Comparison of ENCODE assay signal across 22 cellular contexts in the genomic region with DNA sequence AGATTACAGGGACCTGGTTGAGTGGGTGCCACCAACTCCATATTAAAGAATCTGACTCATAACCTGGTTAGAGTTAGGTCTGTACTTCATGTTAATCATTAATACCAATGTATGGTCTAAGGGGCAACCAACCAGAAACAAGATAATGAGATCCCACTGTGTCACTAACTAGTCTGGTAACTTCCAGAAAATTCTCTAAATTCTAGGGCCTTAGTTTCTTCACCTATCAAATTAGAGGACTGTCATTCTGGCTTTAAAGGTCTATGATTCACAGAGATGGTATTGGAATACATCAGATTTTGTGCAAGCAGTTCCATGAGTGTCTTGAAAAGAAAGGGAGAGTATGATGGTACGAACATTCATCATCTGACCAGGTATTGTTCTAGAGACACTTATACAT.
"Had no signal": no experiment of that assay in that cellular context is flagged by ENCODE, and none has a peak within 500 bp of the region (broad histone marks: within the 10 kb centered on the region; RNA-seq: fewer than 3 reads in every experiment).

No MANE protein-coding gene starts in this region.

- H3K27ac Mint-ChIP-seq: activated naive CD4-positive, alpha-beta T cell treated with anti-CD3 and anti-CD28 coated beads, Interleukin-2, amount 10 ng/mL, durations not matched to agents 7 days and 5 days; activated naive CD8-positive, alpha-beta T cell treated with anti-CD3 and anti-CD28 coated beads, Interleukin-2, amount 10 ng/mL, durations not matched to agents 7 days and 5 days; naive thymus-derived CD4-positive, alpha-beta T cell; neural progenitor cell had no signal

- H3K4me3 Mint-ChIP-seq: activated naive CD4-positive, alpha-beta T cell treated with anti-CD3 and anti-CD28 coated beads, Interleukin-2, amount 10 ng/mL, durations not matched to agents 7 days and 5 days; activated naive CD8-positive, alpha-beta T cell treated with anti-CD3 and anti-CD28 coated beads, Interleukin-2, amount 10 ng/mL, durations not matched to agents 7 days and 5 days; naive thymus-derived CD4-positive, alpha-beta T cell; neural progenitor cell had no signal

- H3K36me3 Mint-ChIP-seq: activated naive CD4-positive, alpha-beta T cell treated with anti-CD3 and anti-CD28 coated beads, Interleukin-2, amount 10 ng/mL, durations not matched to agents 7 days and 5 days; activated naive CD8-positive, alpha-beta T cell treated with anti-CD3 and anti-CD28 coated beads, Interleukin-2, amount 10 ng/mL, durations not matched to agents 7 days and 5 days; naive thymus-derived CD4-positive, alpha-beta T cell; neural progenitor cell had no signal

- DNase-seq: activated CD8-positive, alpha-beta memory T cell treated with anti-CD3 and anti-CD28 coated beads for 24 hours; activated effector memory CD4-positive, alpha-beta T cell treated with Interleukin-2 at 50 U/mL for 16 hours; activated naive CD4-positive, alpha-beta T cell treated with anti-CD3 and anti-CD28 coated beads, Interleukin-2, amount 10 ng/mL, durations not matched to agents 7 days and 5 days; activated naive CD8-positive, alpha-beta T cell treated with anti-CD3 and anti-CD28 coated beads, Interleukin-2, amount 10 ng/mL, durations not matched to agents 7 days and 5 days; amniotic stem cell; brain microvascular endothelial cell; cortex of kidney; foreskin fibroblast; heart right ventricle; midbrain; naive thymus-derived CD4-positive, alpha-beta T cell; occipital lobe; psoas muscle; spleen; stimulated activated naive CD4-positive, alpha-beta T cell; T-helper 2 cell; tibial artery; upper lobe of right lung had no signal

- ATAC-seq: esophagus mucosa; heart right ventricle; naive thymus-derived CD4-positive, alpha-beta T cell; psoas muscle; upper lobe of right lung had no signal

- H3K9me3 Mint-ChIP-seq: activated naive CD4-positive, alpha-beta T cell treated with anti-CD3 and anti-CD28 coated beads, Interleukin-2, amount 10 ng/mL, durations not matched to agents 7 days and 5 days; activated naive CD8-positive, alpha-beta T cell treated with anti-CD3 and anti-CD28 coated beads, Interleukin-2, amount 10 ng/mL, durations not matched to agents 7 days and 5 days; naive thymus-derived CD4-positive, alpha-beta T cell; neural progenitor cell had no signal

- FAIRE-seq: astrocyte, endothelial cell of umbilical vein had no signal
